20 cellular contexts compared by ENCODE assay signal in genomic region chr1:2288308-2288707, GRCh38.
DNase-seq lines count a peak whose midpoint lies in the region; TF ChIP-seq lines count a peak whose summit lies in the region.
"Had no signal": no experiment of that assay in that cellular context is flagged by ENCODE, and none has a peak within 500 bp of the region (broad histone marks: within the 10 kb centered on the region; RNA-seq: fewer than 3 reads in every experiment).

No MANE protein-coding gene starts in this region.

- H4K20me1 ChIP-seq in H9 (ENCODE audit: control insufficient read depth, insufficient read depth, insufficient read length) (peaks cover 3% of the 10 kb centered on the region), neural progenitor cell (ENCODE audit: low read depth) (peaks cover 69% of the 10 kb centered on the region)

- no peak overlapping the region for H2BK5ac ChIP-seq in H9 (ENCODE audit: insufficient read length, low read length)

- H3K23ac ChIP-seq in H9 (ENCODE audit: insufficient read length, low read depth, low read length): no peak overlapping the region

- no peak overlapping the region for H3K56ac ChIP-seq in H9 (ENCODE audit: insufficient read length, low read depth, low read length)

- H3K27ac ChIP-seq in H9 (ENCODE audit: insufficient read length, low read depth, low read length) (no peak overlapping the region), neural progenitor cell (no peak overlapping the region)
- H3K27ac ChIP-seq: A549, GM23248 had no signal

- H3K4me3 Mint-ChIP-seq in activated T-cell treated with anti-CD3 and anti-CD28 coated beads, Interleukin-2, amount 50 U/mL, for 24 hours: no peak overlapping the region
- H3K4me3 Mint-ChIP-seq in H9 (0 out of 5 replicates have a peak overlapping the region, but pooled peaks of 1 of the 2 experiments have one; percentile 35), neural progenitor cell (no peak overlapping the region)
- peak overlapping the region; percentile 68 for H3K4me3 Mint-ChIP-seq in activated naive CD8-positive, alpha-beta T cell

- H3K14ac ChIP-seq in H9 (ENCODE audit: insufficient read depth, low read length): no peak overlapping the region

- H4K91ac ChIP-seq in H9 (ENCODE audit: insufficient read length, low read depth, low read length): no peak overlapping the region

- H3K27me3 ChIP-seq in H9 (ENCODE audit: insufficient read depth, low read length) (no peaks in the 10 kb centered on the region), neural progenitor cell (no peaks in the 10 kb centered on the region)
- H3K27me3 ChIP-seq: esophagus muscularis mucosa, gastroesophageal sphincter had no signal

- no peaks in the 10 kb centered on the region for H3K27me3 Mint-ChIP-seq in activated T-cell treated with anti-CD3 and anti-CD28 coated beads, Interleukin-2, amount 50 U/mL, for 24 hours
- no peaks in the 10 kb centered on the region; the same call in 1 of the 2 replicates for H3K27me3 Mint-ChIP-seq in H9 (ENCODE audit: low read depth)
- no peaks in the 10 kb centered on the region for H3K27me3 Mint-ChIP-seq in activated naive CD8-positive, alpha-beta T cell
- H3K27me3 Mint-ChIP-seq in neural progenitor cell (ENCODE audit: insufficient read depth, low read depth): peaks cover 6% of the 10 kb centered on the region

- no peak overlapping the region for H4K8ac ChIP-seq in H9 (replicated peaks; ENCODE audit: insufficient read length, low read depth, low read length)

- H3K27ac Mint-ChIP-seq in activated T-cell treated with anti-CD3 and anti-CD28 coated beads, Interleukin-2, amount 50 U/mL, for 24 hours: peak overlapping the region; percentile 80
- peak overlapping the region in 2 of 3 experiments; percentile 40 to 53; a peak in 3 of 7 replicates for H3K27ac Mint-ChIP-seq in H9
- peak overlapping the region; percentile 70 for H3K27ac Mint-ChIP-seq in activated naive CD8-positive, alpha-beta T cell
- H3K27ac Mint-ChIP-seq in neural progenitor cell: peak overlapping the region; percentile 78

- peaks cover 74% of the 10 kb centered on the region for H3K4me1 Mint-ChIP-seq in activated T-cell treated with anti-CD3 and anti-CD28 coated beads, Interleukin-2, amount 50 U/mL, for 24 hours (ENCODE audit: low read depth)
- H3K4me1 Mint-ChIP-seq in H9: peaks cover 22 to 43% of the 10 kb centered on the region in 2 experiments
- H3K4me1 Mint-ChIP-seq in activated naive CD8-positive, alpha-beta T cell (ENCODE audit: low read depth): peaks cover 59% of the 10 kb centered on the region
- H3K4me1 Mint-ChIP-seq in neural progenitor cell: peaks cover 37% of the 10 kb centered on the region

- no peak overlapping the region for H3K18ac ChIP-seq in H9 (ENCODE audit: insufficient read length, low read depth, low read length)

- H3K9ac ChIP-seq in H9 (ENCODE audit: extremely low read depth, insufficient read length, low read length): no peak overlapping the region
- H3K9ac ChIP-seq in neural progenitor cell: no peak overlapping the region
- H3K9ac ChIP-seq: GM23248 had no signal

- TF ChIP-seq CTCF in H9 (conservative IDR thresholded peaks at IDR 0.05) (no peak), neural progenitor cell (IDR thresholded peaks at IDR 0.05) (no peak)

- no peak overlapping the region for H4K5ac ChIP-seq in H9 (ENCODE audit: insufficient read length, low read depth, low read length)

- no peaks in the 10 kb centered on the region for H3K23me2 ChIP-seq in H9 (ENCODE audit: insufficient read length, low read depth, low read length, poor library complexity, severe bottlenecking)

- no peaks in the 10 kb centered on the region for H3K9me3 ChIP-seq in H9 (ENCODE audit: control insufficient read depth, low read depth, low read length)
- no peaks in the 10 kb centered on the region for H3K9me3 ChIP-seq in neural progenitor cell (ENCODE audit: low read depth)
- H3K9me3 ChIP-seq: A549, esophagus muscularis mucosa, gastroesophageal sphincter, spleen had no signal

- H3K4me2 ChIP-seq in H9 (ENCODE audit: insufficient read depth, insufficient read length, low read length): no peak overlapping the region
- H3K4me2 ChIP-seq in neural progenitor cell: no peak overlapping the region
- H3K4me2 ChIP-seq: A549 had no signal

- H3K79me2 ChIP-seq in H9 (ENCODE audit: insufficient read depth, low read length): peaks cover 24% of the 10 kb centered on the region; the same call in 1 of the 2 replicates
- H3K79me2 ChIP-seq in neural progenitor cell (ENCODE audit: low read depth): peaks cover 97% of the 10 kb centered on the region

- H3K4me1 ChIP-seq in H9 (ENCODE audit: insufficient read depth, low read length) (no peaks in the 10 kb centered on the region; the same call in 1 of the 2 replicates), neural progenitor cell (peaks cover 24% of the 10 kb centered on the region)

- peaks cover 5% of the 10 kb centered on the region for H3F3A ChIP-seq in neural progenitor cell (ENCODE audit: low read depth)

- H2BK15ac ChIP-seq in H9 (ENCODE audit: low read depth, low read length): no peak overlapping the region

- H3K4ac ChIP-seq in H9 (ENCODE audit: low read depth, low read length): no peak overlapping the region

- no peak overlapping the region for H2BK12ac ChIP-seq in H9 (ENCODE audit: insufficient read length, low read depth, low read length)

- H3K79me1 ChIP-seq in H9 (ENCODE audit: insufficient read depth, low read depth, low read length, poor library complexity, severe bottlenecking): peaks cover 5% of the 10 kb centered on the region

- no peak overlapping the region for H3K4me3 ChIP-seq in neural progenitor cell
- H3K4me3 ChIP-seq: A549, esophagus muscularis mucosa, gastroesophageal sphincter, GM12878, GM23248, spleen had no signal

- no peaks in the 10 kb centered on the region for H3K9me3 Mint-ChIP-seq in activated T-cell treated with anti-CD3 and anti-CD28 coated beads, Interleukin-2, amount 50 U/mL, for 24 hours
- no peaks in the 10 kb centered on the region; a peak in 1 of 5 replicates for H3K9me3 Mint-ChIP-seq in H9
- no peaks in the 10 kb centered on the region for H3K9me3 Mint-ChIP-seq in activated naive CD8-positive, alpha-beta T cell (ENCODE audit: low read depth)
- H3K9me3 Mint-ChIP-seq in neural progenitor cell: no peaks in the 10 kb centered on the region

- H2BK120ac ChIP-seq in H9 (ENCODE audit: low read depth, low read length, poor library complexity, severe bottlenecking): no peak overlapping the region

- DNase-seq in activated T-cell treated with anti-CD3 and anti-CD28 coated beads, Interleukin-2, amount 50 U/mL, for 24 hours: no peak
- DNase-seq in activated T-cell treated with anti-CD3 and anti-CD28 coated beads for 4 hours: no peak
- no peak for DNase-seq in H9
- no peak for DNase-seq in neural progenitor cell (ENCODE audit: low spot score)
- DNase-seq in NOMO-1 (lab: John Stamatoyannopoulos, UW; ENCODE audit: unreplicated experiment in 2 of 2): no peak
- DNase-seq in AML-193 (lab: John Stamatoyannopoulos, UW): no peak
- DNase-seq in SW480 (ENCODE audit: low spot score): no peak
- DNase-seq: anterior cingulate cortex; DMS53; effector CD4-positive, alpha-beta T cell; GM23248; mammary epithelial cell; retina; spleen; stimulated activated CD4-positive, alpha-beta T cell treated with anti-CD3 and anti-CD28 coated beads, Interleukin-4, amount 100 ng/mL, for 24 hours had no signal

- H3K36me3 Mint-ChIP-seq in activated T-cell treated with anti-CD3 and anti-CD28 coated beads, Interleukin-2, amount 50 U/mL, for 24 hours (ENCODE audit: low read depth): peaks cover 9% of the 10 kb centered on the region
- H3K36me3 Mint-ChIP-seq in H9 (ENCODE audit: insufficient read depth in 1 of 3, low read depth in 3 of 3) (peaks cover 0 to 4% (median 3%) of the 10 kb centered on the region in 3 experiments; a peak in 2 of 7 replicates), neural progenitor cell (peaks cover 6% of the 10 kb centered on the region)
- peaks cover 4% of the 10 kb centered on the region for H3K36me3 Mint-ChIP-seq in activated naive CD8-positive, alpha-beta T cell

- no peak overlapping the region for H2AK5ac ChIP-seq in H9 (ENCODE audit: insufficient read length, low read length)

- no CpG with 5 or more reads among the region's 10 CpGs for WGBS in H9 (ENCODE audit: extremely low coverage, insufficient read length, low lambda C conversion rate)

- no peak overlapping the region for H2BK20ac ChIP-seq in H9 (ENCODE audit: low read depth, low read length, poor library complexity, severe bottlenecking)

- H3T11ph ChIP-seq in H9 (ENCODE audit: low read length): no peak overlapping the region

- H3K36me3 ChIP-seq in neural progenitor cell: no peaks in the 10 kb centered on the region
- H3K36me3 ChIP-seq: esophagus muscularis mucosa, gastroesophageal sphincter, spleen had no signal

- H2AFZ ChIP-seq in H9 (ENCODE audit: low read length) (no peak overlapping the region), neural progenitor cell (replicated peaks) (no peak overlapping the region)
- H2AFZ ChIP-seq: GM23248 had no signal
